Comparison of ENCODE assay signal across 22 cellular contexts in the genomic region with DNA sequence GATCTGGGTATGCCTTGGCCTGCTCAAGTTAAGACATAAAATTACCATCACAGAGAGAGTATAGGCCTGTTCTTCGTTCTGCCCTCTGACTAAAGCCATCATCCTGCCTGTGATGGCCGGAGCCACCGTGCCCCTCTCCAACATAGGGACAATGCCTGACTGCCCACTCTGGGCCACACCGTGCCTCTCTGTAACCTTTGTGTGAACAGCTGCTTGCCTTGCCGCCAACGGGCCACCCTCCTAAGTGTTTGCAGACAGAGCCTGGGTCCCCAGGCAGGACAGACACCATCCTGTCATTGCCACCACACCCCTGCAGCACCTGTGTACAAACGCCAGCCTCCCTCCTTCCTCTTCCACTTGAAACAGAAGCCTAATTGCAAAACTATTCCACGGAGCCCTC.
A peak's percentile ranks its signal among the peaks of the same experiment; 100 is the strongest.
DNase-seq lines count a peak whose midpoint lies in the region; ATAC-seq, FAIRE-seq and TF ChIP-seq lines count a peak whose summit lies in the region.
"Had no signal": no experiment of that assay in that cellular context is flagged by ENCODE, and none has a peak within 500 bp of the region (broad histone marks: within the 10 kb centered on the region; RNA-seq: fewer than 3 reads in every experiment).

No MANE protein-coding gene starts in this region.

- POLR2A ChIA-PET in IMR-90 (lab: Charles Lee; ENCODE audit: unreplicated experiment) (no interaction called here), H1 (lab: Charles Lee; ENCODE audit: partially characterized antibody) (no interaction called here)

- no peak overlapping the region for H3K56ac ChIP-seq in IMR-90 (ENCODE audit: extremely low read depth, insufficient read depth, low read length)
- H3K56ac ChIP-seq in H1 (replicated peaks; ENCODE audit: insufficient read length, low read depth, low read length), result no peak overlapping the region

- H3K36me3 ChIP-seq in IMR-90 (ENCODE audit: control insufficient read depth, insufficient read depth, low read length), result no peaks in the 10 kb centered on the region
- H3K36me3 ChIP-seq in H1 (ENCODE audit: control insufficient read depth in 2 of 4, insufficient read depth in 4 of 4, low read length in 3 of 4), result no peaks in the 10 kb centered on the region

- H3K23ac ChIP-seq in IMR-90 (ENCODE audit: low read depth, low read length), result no peak overlapping the region
- no peak overlapping the region for H3K23ac ChIP-seq in H1 (ENCODE audit: insufficient read length)

- H2BK120ac ChIP-seq in IMR-90 (ENCODE audit: low read depth, low read length) (no peak overlapping the region; the same call in 1 of the 2 replicates), H1 (replicated peaks; ENCODE audit: low read depth, low read length) (no peak overlapping the region)

- H3K9ac ChIP-seq in IMR-90 (ENCODE audit: low read depth, low read length) (no peak overlapping the region), H1 (replicated peaks in 1 of 4; ENCODE audit: extremely low read depth in 1 of 4, low read depth in 3 of 4, low read length in 3 of 4) (no peak overlapping the region)

- FAIRE-seq in H1 (lab: Jason Lieb, UNC), result no peak
- FAIRE-seq: TTC549 had no signal

- H3K9me1 ChIP-seq in IMR-90 (ENCODE audit: insufficient read depth, low read length), result no peaks in the 10 kb centered on the region

- no peak overlapping the region for H3K27ac Mint-ChIP-seq in activated CD8-positive, alpha-beta memory T cell treated with anti-CD3 and anti-CD28 coated beads, Interleukin-2, amount 10 ng/mL, durations not matched to agents 7 days and 5 days
- H3K27ac Mint-ChIP-seq: T-helper 2 cell treated with Interferon-gamma antibody and Interleukin-4, amounts not matched to agents 5 μg/mL and 100 μg/mL, for 36 hours had no signal

- no peaks in the 10 kb centered on the region for H3K27me3 Mint-ChIP-seq in activated CD8-positive, alpha-beta memory T cell treated with anti-CD3 and anti-CD28 coated beads, Interleukin-2, amount 10 ng/mL, durations not matched to agents 7 days and 5 days

- TF ChIP-seq POLR2A in IMR-90 (IDR thresholded peaks at IDR 0.05; ENCODE audit: low read depth, low read length) (no peak), H1 (IDR thresholded peaks at IDR 0.05; ENCODE audit: control extremely low read depth in 1 of 2, low read depth in 2 of 2, low read length in 2 of 2) (no peak)

- H3K4me3 ChIP-seq in IMR-90 (ENCODE audit: insufficient read depth, low read depth, low read length), result no peak overlapping the region
- no peak overlapping the region for H3K4me3 ChIP-seq in H1 (ENCODE audit: extremely low read depth in 1 of 4, insufficient read depth in 2 of 4, low read depth in 3 of 4, low read length in 4 of 4)
- H3K4me3 ChIP-seq: SK-N-MC had no signal

- H4K20me1 ChIP-seq in IMR-90 (ENCODE audit: insufficient read depth, low read length), result no peaks in the 10 kb centered on the region
- H4K20me1 ChIP-seq in H1 (replicated peaks in 1 of 2; ENCODE audit: control insufficient read depth in 1 of 2, insufficient read depth in 2 of 2, low read length in 2 of 2), result no peaks in the 10 kb centered on the region

- no peaks in the 10 kb centered on the region for H3K79me2 ChIP-seq in H1 (ENCODE audit: control insufficient read depth in 1 of 2, insufficient read depth in 2 of 2, low read length in 2 of 2)

- ATAC-seq in IMR-90 (ENCODE audit: low read depth), result no peak
- ATAC-seq in HG03571 (IDR thresholded peaks at IDR 0.05; ENCODE audit: unreplicated experiment), result no peak
- ATAC-seq in GM18519 (IDR thresholded peaks at IDR 0.05; ENCODE audit: low FRiP score, unreplicated experiment), result no peak
- no peak for ATAC-seq in activated CD8-positive, alpha-beta memory T cell treated with anti-CD3 and anti-CD28 coated beads, Interleukin-2, amount 10 ng/mL, durations not matched to agents 7 days and 5 days

- no peak overlapping the region for H3K4me3 Mint-ChIP-seq in activated CD8-positive, alpha-beta memory T cell treated with anti-CD3 and anti-CD28 coated beads, Interleukin-2, amount 10 ng/mL, durations not matched to agents 7 days and 5 days
- H3K4me3 Mint-ChIP-seq: T-helper 2 cell treated with Interferon-gamma antibody and Interleukin-4, amounts not matched to agents 5 μg/mL and 100 μg/mL, for 36 hours had no signal

- CTCF ChIA-PET in IMR-90 (lab: Yijun Ruan, JAX), result no interaction called here
- CTCF ChIA-PET in H1 (lab: Charles Lee; ENCODE audit: partially characterized antibody), result no interaction called here
- CTCF ChIA-PET in activated CD8-positive, alpha-beta memory T cell treated with anti-CD3 and anti-CD28 coated beads, Interleukin-2, amount 10 ng/mL, durations not matched to agents 7 days and 5 days (lab: Charles Lee), result no interaction called here

- peak overlapping the region; percentile 61 for H2AFZ ChIP-seq in IMR-90 (replicated peaks; ENCODE audit: low read length, poor library complexity)
- no peak overlapping the region for H2AFZ ChIP-seq in H1 (ENCODE audit: low read length)

- TF ChIP-seq RAD21 in IMR-90 (IDR thresholded peaks at IDR 0.05; ENCODE audit: low read length) (no peak), H1 (IDR thresholded peaks at IDR 0.05 in 1 of 2, conservative IDR thresholded peaks at IDR 0.05 in 1 of 2; ENCODE audit: low read depth in 2 of 2, low read length in 2 of 2) (no peak)

- dilution Hi-C loops in IMR-90 (cut with HindIII; ENCODE audit: low sequenced_read_pairs, unreplicated experiment), result no loop called here

- H2BK5ac ChIP-seq in IMR-90 (ENCODE audit: low read depth, low read length, poor library complexity, severe bottlenecking), result no peak overlapping the region
- peak overlapping the region; percentile 50; the same call in 1 of the 2 replicates for H2BK5ac ChIP-seq in H1 (ENCODE audit: low read depth, low read length)

- H3K4me2 ChIP-seq in IMR-90 (ENCODE audit: low read depth, low read length) (no peak overlapping the region), H1 (ENCODE audit: insufficient read depth in 1 of 2, low read depth in 2 of 2, low read length in 2 of 2) (no peak overlapping the region)

- 98% methylated on average over 4 of the region's 8 CpGs; no CpG with 5 or more reads in 1 of the 2 experiments for WGBS in IMR-90 (ENCODE audit: extremely low coverage in 2 of 2, insufficient read length in 1 of 2), 2 experiments
- 90% methylated on average over 8 of the region's 8 CpGs; no CpG with 5 or more reads in 1 of the 2 experiments for WGBS in H1 (ENCODE audit: extremely low coverage in 1 of 2, insufficient coverage in 1 of 2, insufficient read length in 1 of 2, insufficient replicate concordance in 2 of 2, low coverage in 1 of 2, low lambda C conversion rate in 2 of 2, missing lambda C conversion rate in 1 of 2), 2 experiments

- H3K9me3 Mint-ChIP-seq in activated CD8-positive, alpha-beta memory T cell treated with anti-CD3 and anti-CD28 coated beads, Interleukin-2, amount 10 ng/mL, durations not matched to agents 7 days and 5 days (ENCODE audit: low read depth), result no peaks in the 10 kb centered on the region
- H3K9me3 Mint-ChIP-seq: T-helper 2 cell treated with Interferon-gamma antibody and Interleukin-4, amounts not matched to agents 5 μg/mL and 100 μg/mL, for 36 hours had no signal

- H4K5ac ChIP-seq in IMR-90 (ENCODE audit: low read depth, low read length) (no peak overlapping the region), H1 (ENCODE audit: insufficient read length, low read depth, low read length) (no peak overlapping the region)

- DNase-seq in DMS53 (lab: John Stamatoyannopoulos, UW) (peak; percentile 86), IMR-90 (no peak), NCI-H510A (lab: John Stamatoyannopoulos, UW) (peak; percentile 63), H1 (ENCODE audit: low read depth in 1 of 2, low spot score in 2 of 2) (no peak), NCI-H2227 treated with DMSO at 0.1 percent for 48 hours (lab: John Stamatoyannopoulos, UW) (no peak)
- no peak for DNase-seq in activated CD8-positive, alpha-beta memory T cell treated with anti-CD3 and anti-CD28 coated beads, Interleukin-2, amount 10 ng/mL, durations not matched to agents 7 days and 5 days
- DNase-seq: AML-193; GF-D8; GOT3; KG1; MV-4-11; NCI-H1694; NCI-H2171 treated with DMSO at 0.1 percent for 48 hours; NK-92 treated with Interleukin-12 subunit alpha and Interleukin-12 subunit beta, amount 100 ng/mL, for 24 hours; OCI-M1; SHP77 had no signal

- no peak overlapping the region for H3K18ac ChIP-seq in IMR-90 (ENCODE audit: low read depth, low read length)
- peak overlapping the region; percentile 75; the same call in 1 of the 2 replicates for H3K18ac ChIP-seq in H1 (ENCODE audit: extremely low read depth, low read length)

- H3K4me1 ChIP-seq in IMR-90 (ENCODE audit: control insufficient read depth, insufficient read depth, low read length) (no peaks in the 10 kb centered on the region), H1 (replicated peaks in 1 of 4; ENCODE audit: control insufficient read depth in 3 of 4, insufficient read depth in 4 of 4, low read length in 3 of 4) (peaks cover 1 to 6% (median 3%) of the 10 kb centered on the region in 4 experiments; a peak in 6 of 7 replicates)

- H2BK12ac ChIP-seq in H1 (ENCODE audit: low read depth, low read length), result peak overlapping the region; percentile 99; the same call in 1 of the 2 replicates

- TF ChIP-seq EP300 in H1 (IDR thresholded peaks at IDR 0.05; ENCODE audit: borderline replicate concordance in 1 of 2, low read depth in 2 of 2, low read length in 2 of 2), result no peak

- H2BK15ac ChIP-seq in IMR-90 (ENCODE audit: low read depth, low read length) (no peak overlapping the region), H1 (ENCODE audit: low read length) (peak overlapping the region; percentile 68; the same call in 1 of the 2 replicates)

- H3K4me1 Mint-ChIP-seq in activated CD8-positive, alpha-beta memory T cell treated with anti-CD3 and anti-CD28 coated beads, Interleukin-2, amount 10 ng/mL, durations not matched to agents 7 days and 5 days, result no peaks in the 10 kb centered on the region

- no peaks in the 10 kb centered on the region; the same call in 1 of the 2 replicates for H3K23me2 ChIP-seq in H1 (ENCODE audit: low read depth, low read length)

- H2AK9ac ChIP-seq in IMR-90 (replicated peaks; ENCODE audit: low read depth, low read length, poor library complexity), result no peak overlapping the region

- H2BK20ac ChIP-seq in IMR-90 (ENCODE audit: low read depth, low read length) (no peak overlapping the region), H1 (ENCODE audit: low read length) (peak overlapping the region; percentile 96)

- H3K9me3 ChIP-seq in IMR-90 (ENCODE audit: control insufficient read depth, insufficient read depth, low read length), result no peaks in the 10 kb centered on the region
- no peaks in the 10 kb centered on the region for H3K9me3 ChIP-seq in H1 (ENCODE audit: insufficient read depth in 2 of 2, low read depth in 1 of 2, low read length in 1 of 2)

- H4K91ac ChIP-seq in IMR-90 (ENCODE audit: insufficient read depth, low read depth, low read length) (no peak overlapping the region), H1 (replicated peaks; ENCODE audit: insufficient read length, low read length) (peak overlapping the region; percentile 79)

- in situ Hi-C loops in IMR-90 (cut with MboI; ENCODE audit: low sequenced_read_pairs), result no loop called here

- TF ChIP-seq CTCF in IMR-90 (conservative IDR thresholded peaks at IDR 0.05; ENCODE audit: low read depth, low read length) (no peak), H1 (IDR thresholded peaks at IDR 0.05; ENCODE audit: control extremely low read depth in 1 of 3, insufficient read depth in 1 of 3, low read depth in 1 of 3, low read length in 3 of 3) (no peak)

- H2AK5ac ChIP-seq in IMR-90 (ENCODE audit: low read depth, low read length), result no peak overlapping the region
- H2AK5ac ChIP-seq in H1 (ENCODE audit: low read depth, low read length), result 0 out of 2 replicates have a peak overlapping the region, but pooled peaks have one; percentile 55

- H4K8ac ChIP-seq in IMR-90 (ENCODE audit: low read depth in 2 of 2, low read length in 2 of 2), result no peak overlapping the region
- 0 out of 2 replicates have a peak overlapping the region, but pooled peaks have one; percentile 22 for H4K8ac ChIP-seq in H1 (ENCODE audit: extremely low read depth, insufficient read depth, low read length)

- no TSS peak for BruUV-seq in IMR-90 (replicated peaks; lab: Mats Ljungman, UMichigan)

- no peak overlapping the region for H3K27ac ChIP-seq in IMR-90 (ENCODE audit: insufficient read depth, low read length)
- no peak overlapping the region for H3K27ac ChIP-seq in H1 (ENCODE audit: low read depth, low read length)
- H3K27ac ChIP-seq: C4-2B, SK-N-MC had no signal

- intact Hi-C loops in IMR-90 (cut with micrococcal nuclease), result no loop called here

- no peaks in the 10 kb centered on the region for H3K36me3 Mint-ChIP-seq in activated CD8-positive, alpha-beta memory T cell treated with anti-CD3 and anti-CD28 coated beads, Interleukin-2, amount 10 ng/mL, durations not matched to agents 7 days and 5 days

- H3K14ac ChIP-seq in IMR-90 (replicated peaks; ENCODE audit: low read depth, low read length), result no peak overlapping the region
- H3K14ac ChIP-seq in H1 (ENCODE audit: insufficient read length), result no peak overlapping the region

- H3K27me3 ChIP-seq in IMR-90 (ENCODE audit: control insufficient read depth, insufficient read depth, low read length), result no peaks in the 10 kb centered on the region
- H3K27me3 ChIP-seq in H1 (replicated peaks in 1 of 4; ENCODE audit: control insufficient read depth in 3 of 4, extremely low read depth in 1 of 4, insufficient read depth in 3 of 4, low read length in 3 of 4), result no peaks in the 10 kb centered on the region

- no peak overlapping the region for H3K4ac ChIP-seq in IMR-90 (ENCODE audit: low read depth, low read length)
- no peak overlapping the region for H3K4ac ChIP-seq in H1 (replicated peaks; ENCODE audit: insufficient read length, low read depth, low read length)

- no peaks in the 10 kb centered on the region for H3K79me1 ChIP-seq in IMR-90 (ENCODE audit: low read depth in 1 of 2, low read length in 2 of 2)
- no peaks in the 10 kb centered on the region for H3K79me1 ChIP-seq in H1 (ENCODE audit: low read depth, low read length)

Comparison
In these comparisons a context has a peak if more than half of its experiments do, and no peak if none do; other contexts are left out.
1. DNase-seq: peak in DMS53 (single experiment) and NCI-H510A (single experiment); none in IMR-90 (single experiment), H1 (0 of 2), NCI-H2227 treated with DMSO at 0.1 percent for 48 hours (single experiment) and activated CD8-positive, alpha-beta memory T cell treated with anti-CD3 and anti-CD28 coated beads, Interleukin-2, amount 10 ng/mL, durations not matched to agents 7 days and 5 days (single experiment).